33 cellular contexts compared by ENCODE assay signal in the genomic region with DNA sequence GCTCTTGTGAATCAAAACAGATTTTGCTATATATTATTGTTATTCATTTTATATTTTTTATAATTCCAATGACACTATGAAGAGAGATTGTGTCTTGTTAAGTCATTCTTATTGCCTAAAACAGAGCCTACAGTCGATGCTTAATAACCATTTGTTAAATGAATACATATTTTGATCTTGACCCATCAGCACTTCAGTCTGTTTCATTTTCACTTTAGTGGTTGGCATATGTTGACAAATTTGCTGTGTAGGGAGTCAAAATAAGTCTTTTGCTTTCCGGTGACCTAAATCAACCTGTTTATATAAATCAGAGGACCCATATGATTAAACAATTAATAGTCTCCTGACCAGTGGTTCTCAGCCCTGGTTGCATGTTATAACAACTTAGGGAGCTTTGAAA.
"Had no signal": no experiment of that assay in that cellular context is flagged by ENCODE, and none has a peak within 500 bp of the region (broad histone marks: within the 10 kb centered on the region; RNA-seq: fewer than 3 reads in every experiment).

No MANE protein-coding gene starts in this region.

- H3K9me3 ChIP-seq: adrenal gland, body of pancreas, breast epithelium, MG63 had no signal

- H3K4me3 Mint-ChIP-seq: activated B cell treated with CpG ODN at 0.5 μM for 24 hours; activated CD4-positive, alpha-beta memory T cell treated with anti-CD3 and anti-CD28 coated beads for 36 hours; activated naive CD4-positive, alpha-beta T cell treated with anti-CD3 and anti-CD28 coated beads for 36 hours; activated T-cell treated with anti-CD3 and anti-CD28 coated beads, Interleukin-2, amount 50 U/mL, for 4 hours; activated T-helper 1 cell treated with anti-CD3 and anti-CD28 coated beads, Interleukin-12 subunit alpha, Interleukin-12 subunit beta, Interleukin-2, Interleukin-4 antibody, amounts not matched to agents 30 ng/mL and 10 ng/mL and 1 ng/mL, durations not matched to agents 14 hours and 24 hours and 36 hours had no signal

- H3K36me3 Mint-ChIP-seq: activated CD4-positive, alpha-beta memory T cell treated with anti-CD3 and anti-CD28 coated beads for 36 hours; activated naive CD4-positive, alpha-beta T cell treated with anti-CD3 and anti-CD28 coated beads, Interleukin-2, amount 50 U/mL, for 72 hours had no signal

- H3K4me3 ChIP-seq: adrenal gland, body of pancreas, breast epithelium, MG63 had no signal

- H3K36me3 ChIP-seq: adrenal gland, breast epithelium, MG63 had no signal

- H3K9me3 Mint-ChIP-seq: activated B cell treated with CpG ODN at 0.5 μM for 24 hours; activated CD4-positive, alpha-beta memory T cell treated with anti-CD3 and anti-CD28 coated beads for 36 hours; activated naive CD4-positive, alpha-beta T cell treated with anti-CD3 and anti-CD28 coated beads for 36 hours; activated T-helper 1 cell treated with anti-CD3 and anti-CD28 coated beads, Interleukin-12 subunit alpha, Interleukin-12 subunit beta, Interleukin-2, Interleukin-4 antibody, amounts not matched to agents 30 ng/mL and 10 ng/mL and 1 ng/mL, durations not matched to agents 14 hours and 24 hours and 36 hours had no signal

- H3K27me3 Mint-ChIP-seq: activated B cell treated with CpG ODN at 0.5 μM for 24 hours had no signal

- H3K27me3 ChIP-seq: adrenal gland, body of pancreas, breast epithelium, MG63 had no signal

- H3K27ac ChIP-seq: adrenal gland, body of pancreas, breast epithelium, RWPE1, VCaP had no signal

- DNase-seq: activated B cell treated with CpG ODN at 0.5 μM for 24 hours; activated CD4-positive, alpha-beta memory T cell treated with anti-CD3 and anti-CD28 coated beads for 36 hours; activated CD4-positive, alpha-beta T cell treated with anti-CD3 and anti-CD28 coated beads for 4 hours; activated CD4-positive, alpha-beta T cell treated with anti-CD3 and anti-CD28 coated beads, Interleukin-2, amount 50 U/mL, for 1 hour; activated CD4-positive, CD25-positive, alpha-beta regulatory T cell treated with anti-CD3 and anti-CD28 coated beads, Interleukin-2, amount 50 U/mL, for 72 hours; activated CD8-positive, alpha-beta memory T cell treated with anti-CD3 and anti-CD28 coated beads, Interleukin-2, amount 50 U/mL, for 4 hours; activated gamma-delta T cell treated with Interleukin-2 at 50 U/mL for 16 hours; activated naive CD4-positive, alpha-beta T cell treated with anti-CD3 and anti-CD28 coated beads for 36 hours; activated T-cell treated with anti-CD3 and anti-CD28 coated beads for 4 hours; activated T-cell treated with anti-CD3 and anti-CD28 coated beads, Interleukin-2, amount 50 U/mL, for 4 hours; adrenal gland; body of pancreas; cerebellar nuclear complex; MG63; NCI-H1092; NCI-H1436 treated with DMSO at 0.1 percent for 48 hours; NCI-H1694 treated with DMSO at 0.1 percent for 48 hours; NCI-H2029; NCI-H446; NCI-H510A treated with DMSO at 0.1 percent for 48 hours; NCI-H82; SIG-M5; SW 1271; T-helper 1 cell; T-helper 2 cell; T-helper 9 cell had no signal

- H3K27ac Mint-ChIP-seq: activated B cell treated with CpG ODN at 0.5 μM for 24 hours; activated CD4-positive, alpha-beta memory T cell treated with anti-CD3 and anti-CD28 coated beads for 36 hours; activated naive CD4-positive, alpha-beta T cell treated with anti-CD3 and anti-CD28 coated beads for 36 hours; activated naive CD4-positive, alpha-beta T cell treated with anti-CD3 and anti-CD28 coated beads, Interleukin-2, amount 50 U/mL, for 72 hours; activated T-helper 1 cell treated with anti-CD3 and anti-CD28 coated beads, Interleukin-12 subunit alpha, Interleukin-12 subunit beta, Interleukin-2, Interleukin-4 antibody, amounts not matched to agents 30 ng/mL and 10 ng/mL and 1 ng/mL, durations not matched to agents 14 hours and 24 hours and 36 hours had no signal

- H3K4me1 ChIP-seq: adrenal gland, body of pancreas, breast epithelium had no signal

- ATAC-seq: activated naive CD4-positive, alpha-beta T cell treated with anti-CD3 and anti-CD28 coated beads, Interleukin-2, amount 50 U/mL, for 72 hours; activated T-cell treated with anti-CD3 and anti-CD28 coated beads, Interleukin-2, amount 50 U/mL, for 4 hours; body of pancreas; Panc1; Right ventricle myocardium inferior had no signal
